ENCODE assay signal across 8 cellular contexts in genomic region chr5:57171818-57172465, GRCh38. TPM values are rescaled to one million over a fixed set of nuclear protein-coding genes. Genes with fewer than 3 reads are reported as not detected.
A peak's percentile ranks its signal among the peaks of the same experiment; 100 is the strongest.
DNase-seq lines count a peak whose midpoint lies in the region; ATAC-seq and TF ChIP-seq lines count a peak whose summit lies in the region.

No MANE protein-coding gene starts in this region.

- no peak for DNase-seq in right atrium auricular region (ENCODE audit: low spot score)
- DNase-seq in left cardiac atrium = no peak
- no peak for DNase-seq in activated naive CD8-positive, alpha-beta T cell treated with anti-CD3 and anti-CD28 coated beads, Interleukin-2, amount 10 ng/mL, durations not matched to agents 7 days and 5 days
- peak in 1 of 2 donors; percentile 58 for DNase-seq in left lung

- peak overlapping the region; percentile 100 for H3K27ac ChIP-seq in right atrium auricular region
- H3K27ac ChIP-seq in left lung = peak overlapping the region; percentile 99 to 100
- peak overlapping the region; percentile 100 for H3K27ac ChIP-seq in subcutaneous abdominal adipose tissue (ENCODE audit: low read depth, low read length)

- POLR2A ChIA-PET in activated naive CD8-positive, alpha-beta T cell treated with anti-CD3 and anti-CD28 coated beads, Interleukin-2, amount 10 ng/mL, durations not matched to agents 7 days and 5 days (lab: Charles Lee) = no interaction called here

- peak overlapping the region in 4 of 5 donors; percentile 92 to 98 (median 94) for H3K9ac ChIP-seq in subcutaneous abdominal adipose tissue (ENCODE audit: low read length in 5 of 5)

- TF ChIP-seq CTCF in right atrium auricular region (IDR thresholded peaks at IDR 0.05) (no peak), left lung (IDR thresholded peaks at IDR 0.05) (no peak)

- peaks cover 15% of the 10 kb centered on the region for H3K4me1 Mint-ChIP-seq in activated naive CD8-positive, alpha-beta T cell treated with anti-CD3 and anti-CD28 coated beads, Interleukin-2, amount 10 ng/mL, durations not matched to agents 7 days and 5 days

- H3K27me3 ChIP-seq in right atrium auricular region (no peaks in the 10 kb centered on the region), left lung (no peaks in the 10 kb centered on the region), subcutaneous abdominal adipose tissue (ENCODE audit: control insufficient read depth in 5 of 5, insufficient read depth in 4 of 5, low read length in 5 of 5) (no peaks in the 10 kb centered on the region)

- intact Hi-C loops in left cardiac atrium (cut with DNase I) = no loop called here
- intact Hi-C loops in left lung (cut with DNase I) = no loop called here

- H3K27ac Mint-ChIP-seq in activated naive CD8-positive, alpha-beta T cell treated with anti-CD3 and anti-CD28 coated beads, Interleukin-2, amount 10 ng/mL, durations not matched to agents 7 days and 5 days = peak overlapping the region; percentile 99

- ATAC-seq in left cardiac atrium (no peak), left lung (no peak), HG02571 (IDR thresholded peaks at IDR 0.05; ENCODE audit: unreplicated experiment) (no peak), GM19035 (IDR thresholded peaks at IDR 0.05; ENCODE audit: unreplicated experiment) (no peak), HG03108 (IDR thresholded peaks at IDR 0.05; ENCODE audit: unreplicated experiment) (no peak)
- ATAC-seq in activated naive CD8-positive, alpha-beta T cell treated with anti-CD3 and anti-CD28 coated beads, Interleukin-2, amount 10 ng/mL, durations not matched to agents 7 days and 5 days (ENCODE audit: low read depth) = no peak

- no peaks in the 10 kb centered on the region for H3K9me3 Mint-ChIP-seq in activated naive CD8-positive, alpha-beta T cell treated with anti-CD3 and anti-CD28 coated beads, Interleukin-2, amount 10 ng/mL, durations not matched to agents 7 days and 5 days

- no peaks in the 10 kb centered on the region for H3K9me3 ChIP-seq in right atrium auricular region
- H3K9me3 ChIP-seq in left lung = no peaks in the 10 kb centered on the region
- H3K9me3 ChIP-seq in subcutaneous abdominal adipose tissue (ENCODE audit: control insufficient read depth in 5 of 5, low read length in 5 of 5) = no peaks in the 10 kb centered on the region

- H3K4me1 ChIP-seq in right atrium auricular region (peaks cover 0 to 30% of the 10 kb centered on the region in 2 donors), left lung (peaks cover 4 to 33% of the 10 kb centered on the region in 2 donors), subcutaneous abdominal adipose tissue (ENCODE audit: control insufficient read depth in 5 of 5, insufficient read depth in 5 of 5, low read length in 5 of 5) (peaks cover 2 to 36% (median 28%) of the 10 kb centered on the region in 5 donors)

- peaks cover 17% of the 10 kb centered on the region for H3K36me3 Mint-ChIP-seq in activated naive CD8-positive, alpha-beta T cell treated with anti-CD3 and anti-CD28 coated beads, Interleukin-2, amount 10 ng/mL, durations not matched to agents 7 days and 5 days

- H3K4me3 ChIP-seq in right atrium auricular region (peak overlapping the region; percentile 81 to 98), left lung (peak overlapping the region; percentile 62 to 91), subcutaneous abdominal adipose tissue (ENCODE audit: low read depth in 1 of 5, low read length in 5 of 5) (peak overlapping the region; percentile 73 to 96 (median 86))

- peak overlapping the region; percentile 98 for H3K4me3 Mint-ChIP-seq in activated naive CD8-positive, alpha-beta T cell treated with anti-CD3 and anti-CD28 coated beads, Interleukin-2, amount 10 ng/mL, durations not matched to agents 7 days and 5 days

- H3K36me3 ChIP-seq in right atrium auricular region = no peaks in the 10 kb centered on the region
- H3K36me3 ChIP-seq in left lung = no peaks in the 10 kb centered on the region
- H3K36me3 ChIP-seq in subcutaneous abdominal adipose tissue (ENCODE audit: control insufficient read depth in 5 of 5, insufficient read depth in 5 of 5, low read length in 5 of 5) = no peaks in the 10 kb centered on the region

- no peaks in the 10 kb centered on the region for H3K27me3 Mint-ChIP-seq in activated naive CD8-positive, alpha-beta T cell treated with anti-CD3 and anti-CD28 coated beads, Interleukin-2, amount 10 ng/mL, durations not matched to agents 7 days and 5 days

RNA-seq across cellular contexts. Expression of gene GPBP1, which starts 1.9 kb away (rescaled TPM):
- total RNA-seq in right atrium auricular region (10 to 100 TPM; 41.9 to 48.1 TPM), left cardiac atrium (10 to 100 TPM; 50.5 to 58.4 TPM), left lung (10 to 100 TPM; 55.3 to 59.6 TPM)
- total RNA-seq in activated naive CD8-positive, alpha-beta T cell treated with anti-CD3 and anti-CD28 coated beads, Interleukin-2, amount 10 ng/mL, durations not matched to agents 7 days and 5 days = 100 to 1,000 TPM; 107 to 112 TPM
